9 cellular contexts compared by ENCODE assay signal in genomic region chr2:205714058-205714776, GRCh38. TPM values are rescaled to one million over a fixed set of nuclear protein-coding genes. Genes with fewer than 3 reads are reported as not detected.
A peak's percentile ranks its signal among the peaks of the same experiment; 100 is the strongest.
DNase-seq lines count a peak whose midpoint lies in the region; ATAC-seq and TF ChIP-seq lines count a peak whose summit lies in the region.
"Had no signal": no experiment of that assay in that cellular context is flagged by ENCODE, and none has a peak within 500 bp of the region (broad histone marks: within the 10 kb centered on the region; RNA-seq: fewer than 3 reads in every experiment).

No MANE protein-coding gene starts in this region.

- peaks cover 52% of the 10 kb centered on the region for H3K79me2 ChIP-seq in mammary epithelial cell (ENCODE audit: insufficient read depth, low read length)

- H3K36me3 Mint-ChIP-seq in activated naive CD4-positive, alpha-beta T cell treated with anti-CD3 and anti-CD28 coated beads for 36 hours (ENCODE audit: low read depth), result no peaks in the 10 kb centered on the region
- no peaks in the 10 kb centered on the region for H3K36me3 Mint-ChIP-seq in activated naive CD4-positive, alpha-beta T cell treated with anti-CD3 and anti-CD28 coated beads, Interleukin-2, amount 10 ng/mL, durations not matched to agents 7 days and 5 days
- H3K36me3 Mint-ChIP-seq in activated CD8-positive, alpha-beta memory T cell treated with anti-CD3 and anti-CD28 coated beads, Interleukin-2, amount 10 ng/mL, durations not matched to agents 7 days and 5 days, result no peaks in the 10 kb centered on the region

- TF ChIP-seq POLR2A in ovary (IDR thresholded peaks at IDR 0.05), result no peak

- H3K4me3 Mint-ChIP-seq in activated naive CD4-positive, alpha-beta T cell treated with anti-CD3 and anti-CD28 coated beads for 36 hours, result no peak overlapping the region
- H3K4me3 Mint-ChIP-seq in activated naive CD4-positive, alpha-beta T cell treated with anti-CD3 and anti-CD28 coated beads, Interleukin-2, amount 10 ng/mL, durations not matched to agents 7 days and 5 days, result no peak overlapping the region
- no peak overlapping the region for H3K4me3 Mint-ChIP-seq in activated CD8-positive, alpha-beta memory T cell treated with anti-CD3 and anti-CD28 coated beads, Interleukin-2, amount 10 ng/mL, durations not matched to agents 7 days and 5 days

- H3K9me3 ChIP-seq in mammary epithelial cell (replicated peaks; ENCODE audit: insufficient read depth, low read length), result no peaks in the 10 kb centered on the region
- H3K9me3 ChIP-seq in ovary, result no peaks in the 10 kb centered on the region
- H3K9me3 ChIP-seq: pancreas had no signal

- TF ChIP-seq EP300 in ovary (IDR thresholded peaks at IDR 0.05), result no peak

- peak; percentile 81 for ATAC-seq in HG03432 (IDR thresholded peaks at IDR 0.05; ENCODE audit: unreplicated experiment)
- no peak for ATAC-seq in activated CD8-positive, alpha-beta memory T cell treated with anti-CD3 and anti-CD28 coated beads, Interleukin-2, amount 10 ng/mL, durations not matched to agents 7 days and 5 days

- H4K20me1 ChIP-seq in mammary epithelial cell (ENCODE audit: insufficient read depth, low read length), result no peaks in the 10 kb centered on the region

- in situ Hi-C loops in mammary epithelial cell (cut with MboI; ENCODE audit: low sequenced_read_pairs in 2 of 2), result no loop called here

- DNase-seq in activated naive CD4-positive, alpha-beta T cell treated with anti-CD3 and anti-CD28 coated beads for 36 hours, result peak; percentile 28
- no peak for DNase-seq in activated naive CD4-positive, alpha-beta T cell treated with anti-CD3 and anti-CD28 coated beads, Interleukin-2, amount 10 ng/mL, durations not matched to agents 7 days and 5 days
- DNase-seq in mammary epithelial cell (peak; percentile 30), ovary (no peak), H7 (no peak), islet precursor cell (no peak)
- DNase-seq in activated CD8-positive, alpha-beta memory T cell treated with anti-CD3 and anti-CD28 coated beads, Interleukin-2, amount 10 ng/mL, durations not matched to agents 7 days and 5 days, result no peak
- DNase-seq: pancreas had no signal

- WGBS in mammary epithelial cell (ENCODE audit: low coverage, missing lambda C conversion rate), result 38% methylated on average over 5 of the region's 5 CpGs
- 21 to 27% (median 21%) methylated on average over 5 of the region's 5 CpGs for WGBS in ovary, 3 donors

- H3K36me3 ChIP-seq in mammary epithelial cell (ENCODE audit: insufficient read depth, low read length) (peaks cover 11% of the 10 kb centered on the region), ovary (no peaks in the 10 kb centered on the region), H7 (replicated peaks; ENCODE audit: control insufficient read depth, insufficient read depth, low read length) (no peaks in the 10 kb centered on the region)
- H3K36me3 ChIP-seq: pancreas had no signal

- no TSS peak for BruUV-seq in mammary epithelial cell (replicated peaks; lab: Mats Ljungman, UMichigan)

- H3K4me3 ChIP-seq in mammary epithelial cell (replicated peaks in 1 of 3; ENCODE audit: insufficient read depth in 1 of 3, low read depth in 2 of 3, low read length in 3 of 3) (no peak overlapping the region), ovary (no peak overlapping the region), H7 (ENCODE audit: insufficient read depth, low read depth, low read length) (no peak overlapping the region)
- H3K4me3 ChIP-seq: pancreas had no signal

- H3K9me3 Mint-ChIP-seq in activated naive CD4-positive, alpha-beta T cell treated with anti-CD3 and anti-CD28 coated beads for 36 hours, result no peaks in the 10 kb centered on the region
- no peaks in the 10 kb centered on the region for H3K9me3 Mint-ChIP-seq in activated naive CD4-positive, alpha-beta T cell treated with anti-CD3 and anti-CD28 coated beads, Interleukin-2, amount 10 ng/mL, durations not matched to agents 7 days and 5 days
- no peaks in the 10 kb centered on the region for H3K9me3 Mint-ChIP-seq in activated CD8-positive, alpha-beta memory T cell treated with anti-CD3 and anti-CD28 coated beads, Interleukin-2, amount 10 ng/mL, durations not matched to agents 7 days and 5 days (ENCODE audit: low read depth)

- no peaks in the 10 kb centered on the region for H3K27me3 ChIP-seq in mammary epithelial cell (ENCODE audit: insufficient read depth, low read length)
- no peaks in the 10 kb centered on the region for H3K27me3 ChIP-seq in ovary
- H3K27me3 ChIP-seq in H7 (ENCODE audit: control insufficient read depth, insufficient read depth, low read length), result no peaks in the 10 kb centered on the region
- H3K27me3 ChIP-seq: pancreas had no signal

- dilution Hi-C loops in mammary epithelial cell (cut with HindIII; ENCODE audit: low sequenced_read_pairs), result no loop called here

- peaks cover 6% of the 10 kb centered on the region for H3K4me1 Mint-ChIP-seq in activated naive CD4-positive, alpha-beta T cell treated with anti-CD3 and anti-CD28 coated beads for 36 hours (ENCODE audit: low read depth)
- H3K4me1 Mint-ChIP-seq in activated naive CD4-positive, alpha-beta T cell treated with anti-CD3 and anti-CD28 coated beads, Interleukin-2, amount 10 ng/mL, durations not matched to agents 7 days and 5 days, result peaks cover 5% of the 10 kb centered on the region
- H3K4me1 Mint-ChIP-seq in activated CD8-positive, alpha-beta memory T cell treated with anti-CD3 and anti-CD28 coated beads, Interleukin-2, amount 10 ng/mL, durations not matched to agents 7 days and 5 days, result no peaks in the 10 kb centered on the region

- intact Hi-C loops in activated naive CD4-positive, alpha-beta T cell treated with anti-CD3 and anti-CD28 coated beads for 36 hours (cut with micrococcal nuclease), result no loop called here
- intact Hi-C loops in mammary epithelial cell (cut with micrococcal nuclease), result no loop called here
- intact Hi-C loops in ovary (cut with DNase I), result no loop called here

- peaks cover 3% of the 10 kb centered on the region for H3K27me3 Mint-ChIP-seq in activated naive CD4-positive, alpha-beta T cell treated with anti-CD3 and anti-CD28 coated beads for 36 hours (ENCODE audit: low read depth)
- peaks cover 13% of the 10 kb centered on the region for H3K27me3 Mint-ChIP-seq in activated naive CD4-positive, alpha-beta T cell treated with anti-CD3 and anti-CD28 coated beads, Interleukin-2, amount 10 ng/mL, durations not matched to agents 7 days and 5 days
- H3K27me3 Mint-ChIP-seq in activated CD8-positive, alpha-beta memory T cell treated with anti-CD3 and anti-CD28 coated beads, Interleukin-2, amount 10 ng/mL, durations not matched to agents 7 days and 5 days, result peaks cover 16% of the 10 kb centered on the region

- H3K9ac ChIP-seq in mammary epithelial cell (ENCODE audit: insufficient read depth, low read length), result no peak overlapping the region

- no peak overlapping the region for H3K27ac Mint-ChIP-seq in activated naive CD4-positive, alpha-beta T cell treated with anti-CD3 and anti-CD28 coated beads for 36 hours
- H3K27ac Mint-ChIP-seq in activated naive CD4-positive, alpha-beta T cell treated with anti-CD3 and anti-CD28 coated beads, Interleukin-2, amount 10 ng/mL, durations not matched to agents 7 days and 5 days, result no peak overlapping the region
- no peak overlapping the region for H3K27ac Mint-ChIP-seq in activated CD8-positive, alpha-beta memory T cell treated with anti-CD3 and anti-CD28 coated beads, Interleukin-2, amount 10 ng/mL, durations not matched to agents 7 days and 5 days

- no peak overlapping the region for H2AFZ ChIP-seq in mammary epithelial cell (ENCODE audit: low read depth, low read length)

- CTCF ChIA-PET in activated naive CD4-positive, alpha-beta T cell treated with anti-CD3 and anti-CD28 coated beads for 36 hours (lab: Charles Lee), result no interaction called here
- CTCF ChIA-PET in activated naive CD4-positive, alpha-beta T cell treated with anti-CD3 and anti-CD28 coated beads, Interleukin-2, amount 10 ng/mL, durations not matched to agents 7 days and 5 days (lab: Charles Lee), result no interaction called here
- CTCF ChIA-PET in mammary epithelial cell (lab: Charles Lee; ENCODE audit: low non-redundant PET), result no interaction called here
- CTCF ChIA-PET in activated CD8-positive, alpha-beta memory T cell treated with anti-CD3 and anti-CD28 coated beads, Interleukin-2, amount 10 ng/mL, durations not matched to agents 7 days and 5 days (lab: Charles Lee), result no interaction called here

- TF ChIP-seq CTCF in mammary epithelial cell (conservative IDR thresholded peaks at IDR 0.05 in 1 of 2, IDR thresholded peaks at IDR 0.05 in 1 of 2; ENCODE audit: extremely low read depth in 1 of 2, insufficient read depth in 1 of 2, low read depth in 1 of 2, low read length in 2 of 2) (no peak), ovary (IDR thresholded peaks at IDR 0.05) (no peak)

- H3K27ac ChIP-seq in mammary epithelial cell (ENCODE audit: insufficient read depth, low read depth, low read length) (no peak overlapping the region), ovary (peak overlapping the region; percentile 25 to 34)

- no peak overlapping the region for H3K4me2 ChIP-seq in mammary epithelial cell (ENCODE audit: insufficient read depth, low read depth, low read length)

- H3K4me1 ChIP-seq in mammary epithelial cell (ENCODE audit: insufficient read depth, low read length), result peaks cover 5% of the 10 kb centered on the region
- peaks cover 16% of the 10 kb centered on the region for H3K4me1 ChIP-seq in ovary (ENCODE audit: insufficient read depth)
- H3K4me1 ChIP-seq: pancreas had no signal

RNA-seq across cellular contexts. Expression of gene NRP2, which starts 31.9 kb away (rescaled TPM):
- total RNA-seq in activated naive CD4-positive, alpha-beta T cell treated with anti-CD3 and anti-CD28 coated beads for 36 hours, result 1 to 10 TPM; 2.5 to 2.8 TPM
- 10 to 100 TPM; 32.3 to 58.8 TPM for total RNA-seq in mammary epithelial cell
- polyA plus RNA-seq in mammary epithelial cell, result 47.4 TPM
- 109 TPM for polyA minus RNA-seq in mammary epithelial cell
- total RNA-seq in ovary, result 100 to 1,000 TPM in 5 of 7 donors, 10 to 100 TPM in 2; 47.9 to 143 (median 106) TPM
- 100 to 1,000 TPM in 1 of 2 donors, 10 to 100 TPM in 1; 72.7 to 111 TPM for polyA plus RNA-seq in ovary
- total RNA-seq in H7 (2014; rRNA removed; shearing (Covaris generic)), result 89.1 and 92.4 TPM in 2 replicates
- 1 to 10 TPM in 1 of 2 experiments, under 1 TPM in 1; 0.26 to 5.7 TPM for total RNA-seq in activated CD8-positive, alpha-beta memory T cell treated with anti-CD3 and anti-CD28 coated beads, Interleukin-2, amount 10 ng/mL, durations not matched to agents 7 days and 5 days

Comparison
In these comparisons a context has a peak if more than half of its experiments do, and no peak if none do; other contexts are left out.
1. DNase-seq: peak in activated naive CD4-positive, alpha-beta T cell treated with anti-CD3 and anti-CD28 coated beads for 36 hours (single experiment) and mammary epithelial cell (single experiment); none in activated naive CD4-positive, alpha-beta T cell treated with anti-CD3 and anti-CD28 coated beads, Interleukin-2, amount 10 ng/mL, durations not matched to agents 7 days and 5 days (single experiment), ovary (0 of 5), H7 (single experiment), islet precursor cell (single experiment) and activated CD8-positive, alpha-beta memory T cell treated with anti-CD3 and anti-CD28 coated beads, Interleukin-2, amount 10 ng/mL, durations not matched to agents 7 days and 5 days (single experiment).
2. RNA of gene NRP2, which starts 31.9 kb away (total RNA-seq): 47.9 to 143 TPM in ovary, 89.1 to 92.4 TPM in H7 and 32.3 to 58.8 TPM in mammary epithelial cell; 0.26 to 5.7 TPM in activated CD8-positive, alpha-beta memory T cell treated with anti-CD3 and anti-CD28 coated beads, Interleukin-2, amount 10 ng/mL, durations not matched to agents 7 days and 5 days and 2.5 to 2.8 TPM in activated naive CD4-positive, alpha-beta T cell treated with anti-CD3 and anti-CD28 coated beads for 36 hours; every median in the first group is over 4 times any median in the second.